ENCODE assay signal across 21 cellular contexts in the genomic region with DNA sequence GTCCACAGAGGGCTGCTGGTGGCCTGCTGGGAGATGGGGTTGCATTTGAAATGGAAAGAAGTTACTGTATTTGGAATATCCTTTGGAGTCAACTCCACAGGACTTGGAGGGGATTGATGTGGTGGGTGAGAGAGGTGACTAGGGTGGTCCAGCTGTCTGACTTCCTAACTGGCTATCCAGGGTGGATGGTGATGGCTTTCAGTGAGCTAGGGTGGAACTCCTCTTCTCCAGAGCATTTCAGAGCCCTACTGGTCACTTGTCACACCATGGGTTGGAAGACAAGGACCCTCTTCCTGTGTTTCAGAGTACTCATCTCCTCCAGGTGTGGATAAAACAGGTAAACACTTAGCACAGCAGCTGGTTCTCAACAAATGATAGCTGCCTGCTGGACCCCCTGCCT. TPM values are rescaled to one million over a fixed set of nuclear protein-coding genes. Genes with fewer than 3 reads are reported as not detected.
"Had no signal": no experiment of that assay in that cellular context is flagged by ENCODE, and none has a peak within 500 bp of the region (broad histone marks: within the 10 kb centered on the region; RNA-seq: fewer than 3 reads in every experiment).

No MANE protein-coding gene starts in this region.

- DNase-seq: effector CD8-positive, alpha-beta T cell; endodermal cell; gastrocnemius medialis; mucosa of descending colon; naive B cell; small intestine; stimulated activated CD4-positive, alpha-beta T cell treated with anti-CD3 and anti-CD28 coated beads, Interleukin-1b, Interleukin-23, amount 100 ng/mL, for 48 hours; stimulated activated CD4-positive, alpha-beta T cell treated with anti-CD3 and anti-CD28 coated beads, Interleukin-4, amount 100 ng/mL, for 1 hour; stimulated activated CD8-positive, alpha-beta memory T cell treated with anti-CD3 and anti-CD28 coated beads, Interleukin-4, amount 100 ng/mL, for 48 hours; stimulated activated naive CD4-positive, alpha-beta T cell; stimulated activated naive CD8-positive, alpha-beta T cell treated with anti-CD3 and anti-CD28 coated beads, Interleukin-15, amount 100 ng/mL, for 72 hours; thyroid gland; trophoblast cell had no signal

- H3K9me3 ChIP-seq: gastrocnemius medialis, mucosa of descending colon, right lobe of liver, thyroid gland, vagina had no signal

- FAIRE-seq: small intestine had no signal

- H3K36me3 ChIP-seq: gastrocnemius medialis, right lobe of liver, thyroid gland, vagina had no signal

- ATAC-seq: esophagus mucosa; gastrocnemius medialis; left lobe of liver; mucosa of descending colon; natural killer cell treated with Interleukin-12 subunit alpha and Interleukin-12 subunit beta and Interleukin-15 and Interleukin-18, amount 100 ng/mL, for 72 hours; right lobe of liver; stimulated activated naive CD8-positive, alpha-beta T cell treated with anti-CD3 and anti-CD28 coated beads, Interleukin-15, amount 100 ng/mL, for 72 hours had no signal

- H3K4me1 ChIP-seq: parathyroid adenoma had no signal

- H3K27me3 ChIP-seq: right lobe of liver, thyroid gland, vagina had no signal

- H3K27ac ChIP-seq: epithelial cell of prostate, gastrocnemius medialis, parathyroid adenoma, right lobe of liver, thyroid gland, vagina had no signal

- H3K79me2 ChIP-seq: parathyroid adenoma had no signal

- H3K4me3 ChIP-seq: gastrocnemius medialis, lung, mucosa of descending colon, right lobe of liver, thyroid gland, vagina had no signal

- H2AFZ ChIP-seq: parathyroid adenoma had no signal

- H3K9ac ChIP-seq: parathyroid adenoma had no signal

RNA-seq across cellular contexts. Expression of a gene that starts 3.3 kb away (rescaled TPM):
- total RNA-seq: thyroid gland, vagina had no signal
